ENCODE assay signal across 8 cellular contexts in the genomic region with DNA sequence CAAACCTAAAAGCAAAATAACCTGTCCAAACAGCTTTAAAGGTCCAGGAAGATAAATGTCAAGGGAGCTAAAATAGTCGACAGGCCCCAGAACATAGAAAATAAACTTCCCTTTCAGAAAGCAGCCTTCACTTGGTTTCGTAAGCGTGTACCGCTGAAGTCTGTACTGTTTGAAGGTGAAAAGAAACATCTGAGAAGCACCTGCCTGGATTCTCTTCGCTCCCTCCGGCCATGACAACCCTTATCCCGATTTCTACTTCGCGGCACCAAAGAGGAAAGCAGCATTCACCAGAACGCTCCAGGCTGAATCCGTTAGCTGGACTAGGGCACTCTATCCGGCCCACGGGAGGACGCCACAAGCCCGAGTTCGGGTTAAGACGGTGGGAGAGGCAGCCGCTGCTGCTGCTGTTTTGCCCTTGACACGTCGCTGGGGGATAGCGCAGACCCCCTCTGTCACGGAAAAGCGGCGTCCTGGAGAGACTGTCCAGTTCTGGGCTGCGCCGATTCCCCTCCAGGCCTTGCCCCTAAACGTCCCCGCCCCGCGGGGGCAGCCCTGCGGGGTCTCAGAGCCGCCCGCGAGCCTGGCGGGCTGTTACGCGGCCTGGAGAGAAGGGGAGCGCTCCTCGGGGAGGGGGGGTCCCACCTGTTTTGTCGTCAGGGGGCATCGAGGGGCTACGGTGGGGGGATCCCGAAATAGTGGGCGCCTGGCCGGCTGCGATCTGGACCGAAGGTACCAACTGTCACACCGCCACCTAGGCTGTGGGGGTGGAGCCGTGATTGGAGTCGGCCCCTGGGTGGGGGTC. TPM values are rescaled to one million over a fixed set of nuclear protein-coding genes. Genes with fewer than 3 reads are reported as not detected.
DNase-seq lines count a peak whose midpoint lies in the region; ATAC-seq lines count a peak whose summit lies in the region.

No MANE protein-coding gene starts in this region.

- DNase-seq in NCI-H748 (lab: John Stamatoyannopoulos, UW; ENCODE audit: unreplicated experiment) = peak; percentile 37
- DNase-seq in NCI-H748 treated with DMSO at 0.1 percent for 48 hours (lab: John Stamatoyannopoulos, UW) = no peak
- DNase-seq in RPMI7951 (ENCODE audit: low read depth) = peak; percentile 37
- peak; percentile 72 for DNase-seq in adipocyte (ENCODE audit: low read depth)
- DNase-seq in Right ventricle myocardium superior = peak; percentile 71
- DNase-seq in occipital lobe (lab: John Stamatoyannopoulos, UW) = peak; percentile 21

- H3K27me3 ChIP-seq in adipocyte (replicated peaks; ENCODE audit: control insufficient read depth, insufficient read depth, low read length) = no peaks in the 10 kb centered on the region

- H3K4me1 ChIP-seq in adipocyte (ENCODE audit: control insufficient read depth, insufficient read depth, low read length) = peaks cover 17% of the 10 kb centered on the region

- no peaks in the 10 kb centered on the region for H3K36me3 ChIP-seq in adipocyte (ENCODE audit: control insufficient read depth, insufficient read depth, low read length, severe bottlenecking)

- peak; percentile 4 for ATAC-seq in Right ventricle myocardium superior (ENCODE audit: poor library complexity)
- no peak for ATAC-seq in GM18519 (IDR thresholded peaks at IDR 0.05; ENCODE audit: low FRiP score, unreplicated experiment)
- ATAC-seq in GM19452 (IDR thresholded peaks at IDR 0.05; ENCODE audit: unreplicated experiment) = no peak

- peak overlapping the region; percentile 99 for H3K4me3 ChIP-seq in adipocyte (ENCODE audit: low read length)

- H3K9ac ChIP-seq in adipocyte (ENCODE audit: low read length) = peak overlapping the region; percentile 91

- intact Hi-C loops in Right ventricle myocardium superior (cut with DNase I) = loop anchor here (5.0 to 10.0 kb wide), 2 partner anchors 65 to 118 kb away; no protein-coding TSS in a partner anchor

- H3K9me3 ChIP-seq in adipocyte (ENCODE audit: control insufficient read depth, low read length) = no peaks in the 10 kb centered on the region

RNA-seq across cellular contexts. Expression of a gene that starts 1.1 kb away (rescaled TPM):
- total RNA-seq in RPMI7951 (2014; rRNA removed; shearing (Covaris generic)) = 25.9 and 31.8 TPM in 2 replicates
- total RNA-seq in Right ventricle myocardium superior = 18.3 TPM
- 46.5 TPM for total RNA-seq in occipital lobe
